8 cellular contexts compared by ENCODE assay signal in the genomic region with DNA sequence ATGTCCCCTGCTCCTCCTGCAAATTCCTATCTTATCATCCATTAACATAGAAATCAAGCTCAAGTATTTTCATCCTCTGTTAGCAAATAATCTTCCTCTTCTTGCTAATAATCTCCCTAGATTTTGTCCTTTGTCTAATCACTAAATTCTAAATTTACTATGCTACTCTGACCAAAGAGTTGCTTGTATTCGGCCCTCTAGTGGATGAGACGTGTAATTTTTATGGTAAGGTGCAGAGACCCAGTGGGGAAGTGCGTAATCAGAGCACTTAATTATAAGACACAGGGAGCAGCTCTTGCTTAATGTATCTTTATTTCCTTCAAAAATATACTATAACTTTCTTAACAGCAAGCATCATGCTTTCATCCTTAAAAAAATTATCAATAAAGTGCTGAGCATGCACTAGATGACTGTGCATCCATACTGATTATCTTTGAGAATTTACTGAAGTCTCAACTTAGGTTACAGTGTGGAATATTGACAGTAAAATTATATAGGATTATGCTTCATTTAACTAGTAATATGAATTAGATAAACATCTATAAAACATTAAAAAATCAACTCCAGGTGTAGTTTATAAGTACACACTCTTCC.
DNase-seq lines count a peak whose midpoint lies in the region; ATAC-seq and TF ChIP-seq lines count a peak whose summit lies in the region.

No MANE protein-coding gene starts in this region.

- H3K27ac ChIP-seq in adrenal gland, result no peak overlapping the region

- H3K4me3 ChIP-seq in NB4 (ENCODE audit: low read depth, low read length) (no peak overlapping the region), adrenal gland (no peak overlapping the region)

- no peaks in the 10 kb centered on the region for H3K9me3 ChIP-seq in adrenal gland (replicated peaks in 1 of 3)

- no peak for TF ChIP-seq POLR2A in NB4 (IDR thresholded peaks at IDR 0.05; ENCODE audit: extremely low read depth, insufficient read length)
- TF ChIP-seq POLR2A in adrenal gland (IDR thresholded peaks at IDR 0.05), result no peak

- no peaks in the 10 kb centered on the region for H3K27me3 ChIP-seq in adrenal gland

- H3K27me3 Mint-ChIP-seq in stimulated activated memory B cell treated with anti-CD40 and anti-IgM and Interleukin-4, amounts not matched to agents 10 μg/mL and 1 μg/mL and 100 μg/mL, for 72 hours, result no peaks in the 10 kb centered on the region

- H3K9me3 Mint-ChIP-seq in stimulated activated memory B cell treated with anti-CD40 and anti-IgM and Interleukin-4, amounts not matched to agents 10 μg/mL and 1 μg/mL and 100 μg/mL, for 72 hours, result no peaks in the 10 kb centered on the region

- TF ChIP-seq CTCF in GM13976 (IDR thresholded peaks at IDR 0.05; ENCODE audit: borderline replicate concordance, control extremely low read depth, extremely low read depth, insufficient read depth, missing control alignments) (peak; percentile 68), NB4 (IDR thresholded peaks at IDR 0.05; ENCODE audit: low read depth, low read length) (peak; percentile 74), adrenal gland (IDR thresholded peaks at IDR 0.05) (peak; percentile 65 to 84 (median 74))

- intact Hi-C loops in adrenal gland (cut with DNase I), result loop anchor here in 1 of 2 donors (10.0 kb wide), 1 partner anchor 214 kb away; a partner anchor contains a TSS

- in situ Hi-C loops in GM13976 (cut with MboI; ENCODE audit: low sequenced_read_pairs, unreplicated experiment), result loop anchor here (25.0 kb wide), 2 partner anchors 221 to 396 kb away; a partner anchor contains a TSS

- no peaks in the 10 kb centered on the region for H3K36me3 ChIP-seq in adrenal gland (replicated peaks in 1 of 2)

- DNase-seq in AG20443 (ENCODE audit: low spot score) (peak; percentile 47), GM13976 (ENCODE audit: low spot score) (peak; percentile 49), NB4 (ENCODE audit: low read depth) (peak; percentile 50), adrenal gland (peak in 1 of 7 donors; percentile 23), hepatic stellate cell (ENCODE audit: low spot score) (peak; percentile 14)
- no peak for DNase-seq in stimulated activated CD4-positive, alpha-beta T cell treated with anti-CD3 and anti-CD28 coated beads, Interleukin-2, amount 100 ng/mL, for 48 hours

- peaks cover 0 to 3% of the 10 kb centered on the region in 2 donors for H3K4me1 ChIP-seq in adrenal gland (replicated peaks in 1 of 2)

- ATAC-seq in HG02642 (IDR thresholded peaks at IDR 0.05; ENCODE audit: poor library complexity, unreplicated experiment), result peak; percentile 88
- ATAC-seq in stimulated activated memory B cell treated with anti-CD40 and anti-IgM and Interleukin-4, amounts not matched to agents 10 μg/mL and 1 μg/mL and 100 μg/mL, for 72 hours, result peak; percentile 77

- 7 to 14% (median 10%) methylated on average over 3 of the region's 3 CpGs for WGBS in adrenal gland, 4 donors

- H3K36me3 Mint-ChIP-seq in stimulated activated memory B cell treated with anti-CD40 and anti-IgM and Interleukin-4, amounts not matched to agents 10 μg/mL and 1 μg/mL and 100 μg/mL, for 72 hours, result no peaks in the 10 kb centered on the region

- no peak overlapping the region for H3K4me3 Mint-ChIP-seq in stimulated activated memory B cell treated with anti-CD40 and anti-IgM and Interleukin-4, amounts not matched to agents 10 μg/mL and 1 μg/mL and 100 μg/mL, for 72 hours

- H3K27ac Mint-ChIP-seq in stimulated activated memory B cell treated with anti-CD40 and anti-IgM and Interleukin-4, amounts not matched to agents 10 μg/mL and 1 μg/mL and 100 μg/mL, for 72 hours, result no peak overlapping the region

- H3K4me1 Mint-ChIP-seq in stimulated activated memory B cell treated with anti-CD40 and anti-IgM and Interleukin-4, amounts not matched to agents 10 μg/mL and 1 μg/mL and 100 μg/mL, for 72 hours, result peaks cover 9% of the 10 kb centered on the region

Comparison
In these comparisons a context has a peak if more than half of its experiments do, and no peak if none do; other contexts are left out.
1. DNase-seq: peak in AG20443 (single experiment), GM13976 (single experiment), NB4 (single experiment) and hepatic stellate cell (single experiment); none in stimulated activated CD4-positive, alpha-beta T cell treated with anti-CD3 and anti-CD28 coated beads, Interleukin-2, amount 100 ng/mL, for 48 hours (0 of 2).
2. Peak in every context shown above with its lines, with median percentiles within 50 percentile points of each other: CTCF ChIP-seq.